In genomic region chr20:3505148-3505547, GRCh38 we compare ENCODE assay signal across 8 cellular contexts.
"Had no signal": no experiment of that assay in that cellular context is flagged by ENCODE, and none has a peak within 500 bp of the region (broad histone marks: within the 10 kb centered on the region; RNA-seq: fewer than 3 reads in every experiment).

No MANE protein-coding gene starts in this region.

- ATAC-seq: HCT116 had no signal

- H2AFZ ChIP-seq: GM23248 had no signal

- H3K27ac Mint-ChIP-seq: HFFc6 had no signal

- H3K36me3 ChIP-seq: HAP-1 had no signal

- H3K4me3 ChIP-seq: GM23248, HAP-1 had no signal

- H3K27ac ChIP-seq: GM23248, HL-60 had no signal

- H3K4me1 ChIP-seq: HAP-1 had no signal

- H3K9me3 ChIP-seq: HAP-1 had no signal

- H3K9me3 Mint-ChIP-seq: HFFc6 had no signal

- DNase-seq: GM23248, GOT3, H7, HFFc6, IMR-90 had no signal

- H3K4me3 Mint-ChIP-seq: HFFc6 had no signal

- H3K9ac ChIP-seq: GM23248 had no signal
